12 cellular contexts compared by ENCODE assay signal in the genomic region with DNA sequence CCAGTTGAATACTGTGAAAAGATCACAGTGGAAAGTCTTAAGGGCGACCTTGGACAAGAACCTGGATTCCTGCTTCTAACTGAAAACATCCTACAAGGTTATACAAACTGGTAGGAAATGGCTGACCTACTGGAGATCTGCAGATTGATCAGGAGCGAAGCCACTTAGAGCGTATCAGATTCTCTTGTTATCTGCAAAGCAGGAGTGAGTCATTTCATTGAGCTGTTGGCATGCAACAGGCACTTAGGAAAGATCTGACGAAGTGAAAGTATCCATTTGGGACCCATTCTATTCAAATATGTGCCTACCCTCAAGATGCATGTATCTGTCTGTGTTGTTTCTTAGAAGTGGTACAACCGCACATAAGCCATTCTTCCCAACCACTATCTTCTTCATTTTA.
"Had no signal": no experiment of that assay in that cellular context is flagged by ENCODE, and none has a peak within 500 bp of the region (broad histone marks: within the 10 kb centered on the region; RNA-seq: fewer than 3 reads in every experiment).

No MANE protein-coding gene starts in this region.

- ATAC-seq: effector memory CD8-positive, alpha-beta T cell; left colon; natural killer cell; T-cell had no signal

- H3K4me1 ChIP-seq: upper lobe of left lung had no signal

- H3K9me3 ChIP-seq: upper lobe of left lung had no signal

- H3K27ac ChIP-seq: upper lobe of left lung, WERI-Rb-1 had no signal

- DNase-seq: activated CD4-positive, alpha-beta T cell treated with anti-CD3 and anti-CD28 coated beads for 4 hours; activated naive CD4-positive, alpha-beta T cell treated with anti-CD3 and anti-CD28 coated beads for 36 hours; effector memory CD8-positive, alpha-beta T cell; left colon; natural killer cell; stimulated activated CD4-positive, alpha-beta T cell treated with anti-CD3 and anti-CD28 coated beads, Interleukin-4, amount 100 ng/mL, for 1 hour; stimulated activated CD8-positive, alpha-beta memory T cell treated with anti-CD3 and anti-CD28 coated beads, Interleukin-4, amount 100 ng/mL, for 48 hours; T-cell; T1000; upper lobe of left lung; WERI-Rb-1 had no signal

- H3K27me3 ChIP-seq: upper lobe of left lung had no signal

- H3K4me3 ChIP-seq: lung, upper lobe of left lung had no signal

- H3K36me3 ChIP-seq: upper lobe of left lung, WERI-Rb-1 had no signal
